26 cellular contexts compared by ENCODE assay signal in the genomic region with DNA sequence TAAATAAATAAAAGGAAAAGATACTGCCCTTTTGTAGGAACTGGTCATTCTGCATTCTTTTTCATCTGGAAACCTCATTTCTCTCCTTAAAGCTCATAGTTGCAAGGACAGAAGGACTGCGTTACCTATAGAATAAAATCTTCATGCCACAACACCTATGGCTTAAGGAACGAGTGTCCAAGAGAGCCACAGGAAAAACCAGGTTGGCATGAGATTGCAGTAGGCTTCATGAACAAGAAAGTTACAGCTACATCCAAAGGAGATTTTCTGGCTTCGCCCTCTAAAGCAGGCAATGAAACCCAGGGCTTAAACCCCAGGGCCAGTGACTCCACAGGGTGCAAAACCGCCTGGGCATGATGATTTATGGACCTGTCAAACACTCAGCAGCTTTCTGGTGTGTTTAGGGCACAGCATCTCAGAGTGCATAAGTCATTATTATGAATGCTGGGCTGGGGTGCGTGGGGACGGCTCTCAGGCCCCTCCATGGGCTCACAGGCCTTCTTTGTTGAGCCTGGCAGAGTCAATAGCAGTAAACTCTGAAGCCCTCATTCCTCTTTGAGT. TPM values are rescaled to one million over a fixed set of nuclear protein-coding genes. Genes with fewer than 3 reads are reported as not detected.
DNase-seq lines count a peak whose midpoint lies in the region; ATAC-seq and TF ChIP-seq lines count a peak whose summit lies in the region.
"Had no signal": no experiment of that assay in that cellular context is flagged by ENCODE, and none has a peak within 500 bp of the region (broad histone marks: within the 10 kb centered on the region; RNA-seq: fewer than 3 reads in every experiment).

No MANE protein-coding gene starts in this region.

- WGBS in body of pancreas, 2 donors: 60 to 72% methylated on average over 6 of the region's 6 CpGs

- no peaks in the 10 kb centered on the region for H3K9me3 ChIP-seq in HEK293 (ENCODE audit: control insufficient read depth, insufficient read depth, low read depth, low read length)
- no peaks in the 10 kb centered on the region for H3K9me3 ChIP-seq in thoracic aorta
- no peaks in the 10 kb centered on the region for H3K9me3 ChIP-seq in body of pancreas
- H3K9me3 ChIP-seq in effector memory CD4-positive, alpha-beta T cell (ENCODE audit: control insufficient read depth, low read length): no peaks in the 10 kb centered on the region

- H3K4me3 ChIP-seq in HEK293 (ENCODE audit: low read depth, low read length) (no peak overlapping the region), thoracic aorta (no peak overlapping the region), body of pancreas (no peak overlapping the region)
- H3K4me3 ChIP-seq in effector memory CD4-positive, alpha-beta T cell (ENCODE audit: insufficient read depth, low read depth, low read length, poor library complexity, severe bottlenecking): no peak overlapping the region
- H3K4me3 ChIP-seq: GM23248 had no signal

- TF ChIP-seq POLR2A in body of pancreas (IDR thresholded peaks at IDR 0.05): no peak

- TF ChIP-seq CTCF in HEK293 (tag by site-specific recombination; IDR thresholded peaks at IDR 0.05) (no peak), chondrocyte (IDR thresholded peaks at IDR 0.05) (no peak), thoracic aorta (IDR thresholded peaks at IDR 0.05) (no peak), body of pancreas (IDR thresholded peaks at IDR 0.05) (no peak)

- intact Hi-C loops in body of pancreas (cut with DNase I): no loop called here

- H3K36me3 ChIP-seq in HEK293 (ENCODE audit: control insufficient read depth in 2 of 2, insufficient read depth in 1 of 2, low read length in 2 of 2): no peaks in the 10 kb centered on the region
- H3K36me3 ChIP-seq in thoracic aorta: no peaks in the 10 kb centered on the region
- H3K36me3 ChIP-seq in body of pancreas (replicated peaks in 1 of 2; ENCODE audit: insufficient read depth in 1 of 2, low read depth in 2 of 2): no peaks in the 10 kb centered on the region
- H3K36me3 ChIP-seq in effector memory CD4-positive, alpha-beta T cell (ENCODE audit: control insufficient read depth, insufficient read depth, low read length): no peaks in the 10 kb centered on the region

- peak; percentile 92 for DNase-seq in MV-4-11 (lab: John Stamatoyannopoulos, UW)
- DNase-seq in chondrocyte (ENCODE audit: low spot score): no peak
- DNase-seq in thoracic aorta (ENCODE audit: low spot score): no peak
- DNase-seq in body of pancreas: no peak
- DNase-seq in effector memory CD4-positive, alpha-beta T cell: no peak
- DNase-seq: AML-193, DMS79 treated with DMSO at 0.1 percent for 48 hours, GM23248, Karpas-422, MM.1S, NCI-H187, NCI-H2227 treated with DMSO at 0.1 percent for 48 hours, NCI-H510A treated with DMSO at 0.1 percent for 48 hours, NCI-H82, PC-3, RPMI8226, SHP77 treated with DMSO at 0.1 percent for 48 hours, T-helper 1 cell had no signal

- POLR2A ChIA-PET in HEK293 (lab: Yijun Ruan, JAX): no interaction called here

- peaks cover 57% of the 10 kb centered on the region for H3K4me1 Mint-ChIP-seq in chondrocyte (ENCODE audit: low read depth)
- H3K4me1 Mint-ChIP-seq: IgD-negative memory B cell had no signal

- CTCF ChIA-PET in HEK293 (lab: Yijun Ruan, JAX): interaction anchor here (0.7 kb wide), 1 partner anchor 43 kb away, joined by 3 read pairs; no protein-coding TSS in a partner anchor

- no peaks in the 10 kb centered on the region for H3K9me3 Mint-ChIP-seq in chondrocyte (ENCODE audit: low read depth)

- H3K36me3 Mint-ChIP-seq in chondrocyte (ENCODE audit: low read depth): no peaks in the 10 kb centered on the region
- H3K36me3 Mint-ChIP-seq: CD14-positive monocyte, IgD-negative memory B cell had no signal

- no peak overlapping the region for H3K4me3 Mint-ChIP-seq in chondrocyte (ENCODE audit: unreplicated experiment)
- H3K4me3 Mint-ChIP-seq: CD14-positive monocyte, IgD-negative memory B cell had no signal

- H3K27me3 ChIP-seq in thoracic aorta (replicated peaks; ENCODE audit: insufficient read depth) (no peaks in the 10 kb centered on the region), body of pancreas (no peaks in the 10 kb centered on the region)
- H3K27me3 ChIP-seq in effector memory CD4-positive, alpha-beta T cell (replicated peaks; ENCODE audit: control insufficient read depth, insufficient read depth, low read length, poor library complexity, severe bottlenecking): no peaks in the 10 kb centered on the region

- H3K27ac Mint-ChIP-seq in chondrocyte (ENCODE audit: unreplicated experiment): peak overlapping the region; percentile 74
- H3K27ac Mint-ChIP-seq: CD14-positive monocyte, IgD-negative memory B cell had no signal

- peaks cover 4% of the 10 kb centered on the region; the same call in 1 of the 2 replicates for H3K4me1 ChIP-seq in HEK293 (ENCODE audit: control insufficient read depth, insufficient read depth, low read length)
- H3K4me1 ChIP-seq in thoracic aorta (ENCODE audit: control insufficient read depth in 1 of 2, low read depth in 2 of 2): peaks cover 32 to 50% of the 10 kb centered on the region in 2 donors
- no peaks in the 10 kb centered on the region for H3K4me1 ChIP-seq in body of pancreas
- H3K4me1 ChIP-seq in effector memory CD4-positive, alpha-beta T cell (ENCODE audit: control insufficient read depth, insufficient read depth, low read length, poor library complexity, severe bottlenecking): no peaks in the 10 kb centered on the region

- no peaks in the 10 kb centered on the region for H3K27me3 Mint-ChIP-seq in chondrocyte (ENCODE audit: low read depth)
- H3K27me3 Mint-ChIP-seq: IgD-negative memory B cell had no signal

- no peak overlapping the region for H3K27ac ChIP-seq in HEK293 (ENCODE audit: extremely low read depth, low read depth, low read length)
- peak overlapping the region; percentile 45 to 66 for H3K27ac ChIP-seq in thoracic aorta
- no peak overlapping the region for H3K27ac ChIP-seq in body of pancreas
- H3K27ac ChIP-seq in effector memory CD4-positive, alpha-beta T cell (ENCODE audit: insufficient read depth, low read length, poor library complexity, severe bottlenecking): no peak overlapping the region
- H3K27ac ChIP-seq: HL-60 had no signal

- ATAC-seq in thoracic aorta (ENCODE audit: insufficient number of reproducible peaks, low FRiP score, low read depth): no peak
- ATAC-seq in HG02642 (IDR thresholded peaks at IDR 0.05; ENCODE audit: poor library complexity, unreplicated experiment): no peak
- ATAC-seq in body of pancreas: no peak
- ATAC-seq in HG02623 (IDR thresholded peaks at IDR 0.05; ENCODE audit: unreplicated experiment): no peak
- ATAC-seq: HCT116, PC-3, SK-N-SH treated with all-trans-retinoic acid at 6 μM for 48 hours had no signal

TF ChIP-seq in HEK293, 187 proteins besides CTCF, POLR2A, EP300 and RAD21:
- TF ChIP-seq KLF16 (tag by site-specific recombination; IDR thresholded peaks at IDR 0.05): no peak
- TF ChIP-seq, protein P1, sequence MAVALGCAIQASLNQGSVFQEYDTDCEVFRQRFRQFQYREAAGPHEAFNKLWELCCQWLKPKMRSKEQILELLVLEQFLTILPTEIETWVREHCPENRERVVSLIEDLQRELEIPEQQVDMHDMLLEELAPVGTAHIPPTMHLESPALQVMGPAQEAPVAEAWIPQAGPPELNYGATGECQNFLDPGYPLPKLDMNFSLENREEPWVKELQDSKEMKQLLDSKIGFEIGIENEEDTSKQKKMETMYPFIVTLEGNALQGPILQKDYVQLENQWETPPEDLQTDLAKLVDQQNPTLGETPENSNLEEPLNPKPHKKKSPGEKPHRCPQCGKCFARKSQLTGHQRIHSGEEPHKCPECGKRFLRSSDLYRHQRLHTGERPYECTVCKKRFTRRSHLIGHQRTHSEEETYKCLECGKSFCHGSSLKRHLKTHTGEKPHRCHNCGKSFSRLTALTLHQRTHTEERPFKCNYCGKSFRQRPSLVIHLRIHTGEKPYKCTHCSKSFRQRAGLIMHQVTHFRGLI (tag by site-specific recombination; IDR thresholded peaks at IDR 0.05): peak; percentile 93
- peak; percentile 68 for TF ChIP-seq ZIC2 (tag by site-specific recombination; IDR thresholded peaks at IDR 0.05)
- no peak for TF ChIP-seq ZNF2 (tag by site-specific recombination; IDR thresholded peaks at IDR 0.05)
TF ChIP-seq in HEK293: peak in this region for 2.

RNA-seq across cellular contexts. Expression of a gene that starts 30.7 kb away (rescaled TPM):
- 115 to 147 TPM (median 142 TPM) in 3 replicates for total RNA-seq in chondrocyte
- 10 to 100 TPM in 1 of 2 donors, 1 to 10 TPM in 1; 8.3 to 10.3 TPM for total RNA-seq in thoracic aorta
- 10 to 100 TPM in 1 of 2 donors, under 1 TPM in 1; 0.33 to 40.7 TPM for total RNA-seq in body of pancreas
- total RNA-seq: PC-3 had no signal

Comparison
In these comparisons a context has a peak if more than half of its experiments do, and no peak if none do; other contexts are left out.
1. H3K27ac ChIP-seq: peak in thoracic aorta (2 of 2); none in HEK293 (single experiment), body of pancreas (0 of 4) and effector memory CD4-positive, alpha-beta T cell (single experiment).